In genomic region chr3:184360070-184360833, GRCh38 we compare ENCODE assay signal across 8 cellular contexts. TPM values are rescaled to one million over a fixed set of nuclear protein-coding genes. Genes with fewer than 3 reads are reported as not detected.
DNase-seq lines count a peak whose midpoint lies in the region; TF ChIP-seq lines count a peak whose summit lies in the region.

No MANE protein-coding gene starts in this region.

- H3K27ac ChIP-seq in stomach = no peak overlapping the region

- no peak for TF ChIP-seq EP300 in stomach (IDR thresholded peaks at IDR 0.05)

- peak overlapping the region; percentile 55 for H3K27ac Mint-ChIP-seq in activated CD4-positive, alpha-beta T cell treated with anti-CD3 and anti-CD28 coated beads, Interleukin-2, amount 10 ng/mL, durations not matched to agents 7 days and 5 days
- H3K27ac Mint-ChIP-seq in activated naive CD8-positive, alpha-beta T cell = no peak overlapping the region

- H3K36me3 ChIP-seq in stomach = peaks cover 0 to 34% (median 23%) of the 10 kb centered on the region in 4 donors

- H3K9me3 ChIP-seq in iPS-18c (ENCODE audit: control insufficient read depth, insufficient read depth, low read length) (no peaks in the 10 kb centered on the region), stomach (no peaks in the 10 kb centered on the region)

- H3K4me1 ChIP-seq in stomach = peaks cover 22 to 46% (median 32%) of the 10 kb centered on the region in 4 donors

- H3K27me3 Mint-ChIP-seq in activated CD4-positive, alpha-beta T cell treated with anti-CD3 and anti-CD28 coated beads, Interleukin-2, amount 10 ng/mL, durations not matched to agents 7 days and 5 days = no peaks in the 10 kb centered on the region
- H3K27me3 Mint-ChIP-seq in activated naive CD8-positive, alpha-beta T cell = no peaks in the 10 kb centered on the region

- H3K4me3 ChIP-seq in iPS-18c (ENCODE audit: insufficient read depth, low read depth, low read length) = peak overlapping the region; percentile 89
- H3K4me3 ChIP-seq in stomach = peak overlapping the region in 3 of 4 donors; percentile 83 to 95 (median 88)

- intact Hi-C loops in stomach (cut with DNase I; ENCODE audit: low total_unique reads) = no loop called here

- CTCF ChIA-PET in activated CD4-positive, alpha-beta T cell treated with anti-CD3 and anti-CD28 coated beads, Interleukin-2, amount 10 ng/mL, durations not matched to agents 7 days and 5 days (lab: Charles Lee) = interaction anchor here (1.3 to 1.5 kb wide), 5 partner anchors 9 to 58 kb away, joined by 3 to 8 read pairs (median 4); no protein-coding TSS in a partner anchor

- H3K27me3 ChIP-seq in stomach = no peaks in the 10 kb centered on the region

- POLR2A ChIA-PET in activated CD4-positive, alpha-beta T cell treated with anti-CD3 and anti-CD28 coated beads, Interleukin-2, amount 10 ng/mL, durations not matched to agents 7 days and 5 days (lab: Charles Lee) = no interaction called here

- H3K9me3 Mint-ChIP-seq in activated CD4-positive, alpha-beta T cell treated with anti-CD3 and anti-CD28 coated beads, Interleukin-2, amount 10 ng/mL, durations not matched to agents 7 days and 5 days = no peaks in the 10 kb centered on the region
- no peaks in the 10 kb centered on the region for H3K9me3 Mint-ChIP-seq in activated naive CD8-positive, alpha-beta T cell (ENCODE audit: low read depth)

- WGBS in stomach, 5 donors = 62 to 75% (median 69%) methylated on average over 11 to 12 of the region's 12 CpGs

- no peak for TF ChIP-seq CTCF in stomach (IDR thresholded peaks at IDR 0.05)

- no peak for DNase-seq in activated CD4-positive, alpha-beta T cell treated with anti-CD3 and anti-CD28 coated beads, Interleukin-2, amount 10 ng/mL, durations not matched to agents 7 days and 5 days
- DNase-seq in activated CD4-positive, alpha-beta T cell treated with anti-CD3 and anti-CD28 coated beads, Interleukin-2, amount 50 U/mL, for 4 hours = no peak
- no peak for DNase-seq in stomach
- no peak for DNase-seq in NCI-H510A treated with DMSO at 0.1 percent for 48 hours (lab: John Stamatoyannopoulos, UW)
- DNase-seq in COLO668 (lab: John Stamatoyannopoulos, UW; ENCODE audit: unreplicated experiment) = no peak
- DNase-seq in mesenteric fat pad (ENCODE audit: low spot score) = no peak

- TF ChIP-seq POLR2A in stomach (IDR thresholded peaks at IDR 0.05) = no peak

- peaks cover 22% of the 10 kb centered on the region for H3K4me1 Mint-ChIP-seq in activated CD4-positive, alpha-beta T cell treated with anti-CD3 and anti-CD28 coated beads, Interleukin-2, amount 10 ng/mL, durations not matched to agents 7 days and 5 days
- peaks cover 21% of the 10 kb centered on the region for H3K4me1 Mint-ChIP-seq in activated naive CD8-positive, alpha-beta T cell (ENCODE audit: low read depth)

- H3K36me3 Mint-ChIP-seq in activated CD4-positive, alpha-beta T cell treated with anti-CD3 and anti-CD28 coated beads, Interleukin-2, amount 10 ng/mL, durations not matched to agents 7 days and 5 days (ENCODE audit: low read depth) = peaks cover 13% of the 10 kb centered on the region
- peaks cover 10% of the 10 kb centered on the region for H3K36me3 Mint-ChIP-seq in activated naive CD8-positive, alpha-beta T cell

- peak overlapping the region; percentile 70 for H3K4me3 Mint-ChIP-seq in activated CD4-positive, alpha-beta T cell treated with anti-CD3 and anti-CD28 coated beads, Interleukin-2, amount 10 ng/mL, durations not matched to agents 7 days and 5 days
- peak overlapping the region; percentile 88 for H3K4me3 Mint-ChIP-seq in activated naive CD8-positive, alpha-beta T cell

RNA-seq across cellular contexts. Expression of gene CLCN2, which starts 1.2 kb away (rescaled TPM):
- 1 to 10 TPM; 3.0 to 3.6 TPM for total RNA-seq in activated CD4-positive, alpha-beta T cell treated with anti-CD3 and anti-CD28 coated beads, Interleukin-2, amount 10 ng/mL, durations not matched to agents 7 days and 5 days
- total RNA-seq in stomach (10 to 100 TPM in 2 of 5 donors, 1 to 10 TPM in 3; 4.2 to 34.5 (median 5.8) TPM), mesenteric fat pad (3.8 TPM)
- polyA plus RNA-seq in stomach = 1 to 10 TPM; 2.1 to 5.1 (median 2.5) TPM

RNA-seq across cellular contexts. Expression of gene POLR2H, which starts 1.3 kb away (rescaled TPM):
- 10 to 100 TPM; 74.4 to 79.9 TPM for total RNA-seq in activated CD4-positive, alpha-beta T cell treated with anti-CD3 and anti-CD28 coated beads, Interleukin-2, amount 10 ng/mL, durations not matched to agents 7 days and 5 days
- total RNA-seq in stomach = 100 to 1,000 TPM in 2 of 5 donors, 10 to 100 TPM in 3; 14.0 to 273 (median 85.0) TPM
- 100 to 1,000 TPM; 103 to 142 (median 116) TPM for polyA plus RNA-seq in stomach
- 51.7 TPM for total RNA-seq in mesenteric fat pad

RNA-seq across cellular contexts. Expression of gene THPO, which starts 17.8 kb away (rescaled TPM):
- not detected for total RNA-seq in activated CD4-positive, alpha-beta T cell treated with anti-CD3 and anti-CD28 coated beads, Interleukin-2, amount 10 ng/mL, durations not matched to agents 7 days and 5 days
- total RNA-seq in stomach = not detected
- polyA plus RNA-seq in stomach = 1 to 10 TPM in 1 of 3 donors, under 1 TPM in 2; 0.38 to 1.8 (median 0.93) TPM
- 1.1 TPM for total RNA-seq in mesenteric fat pad

RNA-seq across cellular contexts. Expression of gene CHRD, which starts 19.6 kb away (rescaled TPM):
- not detected for total RNA-seq in activated CD4-positive, alpha-beta T cell treated with anti-CD3 and anti-CD28 coated beads, Interleukin-2, amount 10 ng/mL, durations not matched to agents 7 days and 5 days
- 10 to 100 TPM in 1 of 5 donors, 1 to 10 TPM in 4; 6.1 to 27.2 (median 9.2) TPM for total RNA-seq in stomach
- polyA plus RNA-seq in stomach = 1 to 10 TPM; 5.2 to 7.1 (median 5.7) TPM
- total RNA-seq in mesenteric fat pad = 11.3 TPM

RNA-seq across cellular contexts. Expression of gene FAM131A, which starts 22.9 kb away (rescaled TPM):
- 1 to 10 TPM; 3.6 to 4.4 TPM for total RNA-seq in activated CD4-positive, alpha-beta T cell treated with anti-CD3 and anti-CD28 coated beads, Interleukin-2, amount 10 ng/mL, durations not matched to agents 7 days and 5 days
- 10 to 100 TPM in 3 of 5 donors, 1 to 10 TPM in 2; 1.8 to 73.2 (median 28.8) TPM for total RNA-seq in stomach
- polyA plus RNA-seq in stomach = 10 to 100 TPM; 10.0 to 13.0 (median 12.5) TPM
- total RNA-seq in mesenteric fat pad = 24.4 TPM
